ENCODE assay signal across 8 cellular contexts in the genomic region with DNA sequence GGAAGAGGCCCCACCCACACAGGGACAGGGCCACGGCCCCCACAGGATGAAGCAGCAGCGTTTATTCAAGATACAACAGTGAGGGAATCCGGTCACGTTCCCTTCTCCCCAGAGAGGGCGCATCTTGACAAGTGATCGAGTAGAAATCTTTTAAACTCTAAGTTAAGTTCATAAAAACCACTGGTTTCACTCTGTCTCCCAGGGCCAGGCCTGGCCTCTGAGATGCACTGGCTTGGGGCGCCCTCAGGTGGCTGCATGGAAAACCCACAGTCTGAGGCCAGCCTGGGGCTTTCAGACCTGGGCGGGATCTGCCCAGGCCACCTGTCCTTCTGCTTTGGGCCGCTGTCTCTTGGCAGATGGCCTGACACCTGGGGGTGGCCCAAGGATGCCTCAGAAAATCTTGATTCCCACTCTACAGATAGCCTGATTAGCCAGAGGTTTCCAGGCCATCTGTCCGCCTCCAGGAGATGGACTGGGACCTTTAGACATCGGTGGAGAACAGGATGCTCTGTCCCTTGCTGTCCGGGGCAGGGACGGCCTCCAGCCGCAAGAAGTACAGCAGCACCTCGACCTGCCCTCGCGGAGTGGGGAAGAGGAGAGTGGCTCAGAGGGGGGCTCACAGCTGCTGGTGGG.
DNase-seq lines count a peak whose midpoint lies in the region; ATAC-seq and TF ChIP-seq lines count a peak whose summit lies in the region.
"Not testable (repeated sequence)": the region's sequence is repeated elsewhere in the genome, so short reads cannot be mapped to it uniquely, and the experiment has no call there.

No MANE protein-coding gene starts in this region.

- not testable (repeated sequence) for H4K20me1 ChIP-seq in GM23338 (replicated peaks; ENCODE audit: insufficient read depth)

- H3K4me1 Mint-ChIP-seq in GM23338; activated naive CD8-positive, alpha-beta T cell treated with anti-CD3 and anti-CD28 coated beads for 36 hours: not testable (repeated sequence)

- not testable (repeated sequence) for H3K27ac ChIP-seq in GM23338 (ENCODE audit: low read depth)

- H3F3A ChIP-seq in GM23338 (replicated peaks; ENCODE audit: low read depth): not testable (repeated sequence)

- H3K27me3 ChIP-seq in BJ (ENCODE audit: control insufficient read depth, insufficient read depth, low read length); GM23338 (ENCODE audit: insufficient read depth): not testable (repeated sequence)

- H3K36me3 Mint-ChIP-seq in GM23338 (ENCODE audit: low read depth); activated naive CD8-positive, alpha-beta T cell treated with anti-CD3 and anti-CD28 coated beads for 36 hours: not testable (repeated sequence)

- not testable (repeated sequence) for H3K4me2 ChIP-seq in GM23338

- not testable (repeated sequence) for H3K36me3 ChIP-seq in BJ (ENCODE audit: control insufficient read depth, insufficient read depth, low read length); GM23338 (ENCODE audit: insufficient read depth)

- H2AFZ ChIP-seq in GM23338: not testable (repeated sequence)

- DNase-seq in BJ (ENCODE audit: low read depth) (peak; percentile 16), GM23338 (ENCODE audit: low spot score) (peak; percentile 73), NCI-H2171 (lab: John Stamatoyannopoulos, UW) (peak; percentile 64), T-helper 22 cell (ENCODE audit: low read depth) (peak; percentile 68), fibroblast of the aortic adventitia (ENCODE audit: low read depth) (peak; percentile 71), midbrain (lab: John Stamatoyannopoulos, UW) (peak; percentile 71)
- DNase-seq in activated naive CD8-positive, alpha-beta T cell treated with anti-CD3 and anti-CD28 coated beads for 36 hours: peak; percentile 33
- DNase-seq in stimulated activated CD4-positive, alpha-beta T cell treated with anti-CD3 and anti-CD28 coated beads, Interleukin-2, amount 100 ng/mL, for 48 hours: peak; percentile 26 to 65

- not testable (repeated sequence) for H3K9me2 ChIP-seq in GM23338 (ENCODE audit: insufficient read depth)

- not testable (repeated sequence) for H3K4me3 ChIP-seq in BJ (ENCODE audit: low read depth, low read length); GM23338; fibroblast of the aortic adventitia (ENCODE audit: low read depth, low read length)

- CTCF ChIA-PET in BJ (lab: Yijun Ruan, JAX): not testable (repeated sequence)

- not testable (repeated sequence) for ATAC-seq in GM23338

- TF ChIP-seq CTCF in BJ (IDR thresholded peaks at IDR 0.05; ENCODE audit: insufficient read depth, low read depth, low read length): peak; percentile 50
- TF ChIP-seq CTCF in GM23338 (conservative IDR thresholded peaks at IDR 0.05; ENCODE audit: low read depth in 2 of 2): peak; percentile 26 to 40; a peak in 3 of 4 replicates
- TF ChIP-seq CTCF in fibroblast of the aortic adventitia (IDR thresholded peaks at IDR 0.05; ENCODE audit: insufficient read depth, low read length): peak; percentile 68

- H3K4me3 Mint-ChIP-seq in GM23338; activated naive CD8-positive, alpha-beta T cell treated with anti-CD3 and anti-CD28 coated beads for 36 hours: not testable (repeated sequence)

- not testable (repeated sequence) for H3K79me2 ChIP-seq in GM23338 (replicated peaks; ENCODE audit: insufficient read depth)

- POLR2A ChIA-PET in BJ (lab: Charles Lee): not testable (repeated sequence)

- H3K9me3 Mint-ChIP-seq in GM23338; activated naive CD8-positive, alpha-beta T cell treated with anti-CD3 and anti-CD28 coated beads for 36 hours: not testable (repeated sequence)

- not testable (repeated sequence) for H3K27ac Mint-ChIP-seq in GM23338; activated naive CD8-positive, alpha-beta T cell treated with anti-CD3 and anti-CD28 coated beads for 36 hours

- not testable (repeated sequence) for H3K4me1 ChIP-seq in GM23338 (ENCODE audit: insufficient read depth)

- not testable (repeated sequence) for H3K27me3 Mint-ChIP-seq in GM23338 (ENCODE audit: insufficient read depth, low read depth, poor library complexity); activated naive CD8-positive, alpha-beta T cell treated with anti-CD3 and anti-CD28 coated beads for 36 hours

Comparison
In these comparisons a context has a peak if more than half of its experiments do, and no peak if none do; other contexts are left out.
1. DNase-seq: peak in every context shown above with its lines; median percentile 73 in GM23338; 71 in fibroblast of the aortic adventitia; 71 in midbrain; 68 in T-helper 22 cell; 64 in NCI-H2171; 46 in stimulated activated CD4-positive, alpha-beta T cell treated with anti-CD3 and anti-CD28 coated beads, Interleukin-2, amount 100 ng/mL, for 48 hours; 33 in activated naive CD8-positive, alpha-beta T cell treated with anti-CD3 and anti-CD28 coated beads for 36 hours; 16 in BJ.